In the genomic region with DNA sequence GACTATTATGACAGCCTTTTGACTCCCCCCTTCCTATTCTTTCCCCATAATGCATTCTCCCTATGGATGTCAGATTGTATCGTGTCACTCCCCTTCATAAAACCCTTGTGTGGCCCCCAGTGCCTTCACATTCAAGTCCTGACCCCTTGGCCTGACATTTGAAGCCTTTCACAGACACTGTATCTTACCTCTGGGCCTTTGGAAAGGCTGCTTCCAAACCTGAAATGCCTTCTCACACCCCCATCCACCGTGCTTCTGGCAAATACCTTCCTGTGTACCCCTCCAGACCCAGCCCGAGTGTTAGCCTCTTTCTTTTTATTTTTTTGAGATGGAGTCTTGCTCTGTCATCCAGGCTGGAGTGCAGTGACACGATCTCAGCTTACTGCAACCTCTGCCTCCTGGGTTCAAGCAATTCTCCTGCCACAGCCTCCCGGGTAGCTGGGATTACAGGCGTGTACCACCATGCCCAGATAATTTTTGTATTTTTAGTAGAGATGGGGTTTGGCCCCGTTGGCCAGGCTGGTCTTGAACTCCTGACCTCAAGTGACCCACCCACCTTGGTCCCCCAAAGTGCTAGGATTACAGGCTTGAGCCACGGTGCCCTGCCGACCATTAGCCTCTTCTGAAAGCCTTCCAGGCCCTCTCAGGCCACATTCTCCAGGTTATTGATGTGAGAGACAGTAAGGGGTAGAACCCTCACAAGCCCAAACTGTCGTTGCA, we compare ENCODE assay signal across 10 cellular contexts. TPM values are rescaled to one million over a fixed set of nuclear protein-coding genes. Genes with fewer than 3 reads are reported as not detected.
DNase-seq lines count a peak whose midpoint lies in the region; ATAC-seq and TF ChIP-seq lines count a peak whose summit lies in the region.
"Had no signal": no experiment of that assay in that cellular context is flagged by ENCODE, and none has a peak within 500 bp of the region (broad histone marks: within the 10 kb centered on the region; RNA-seq: fewer than 3 reads in every experiment).

No MANE protein-coding gene starts in this region.

- 74% methylated on average over 10 of the region's 10 CpGs for WGBS in mammary epithelial cell (ENCODE audit: low coverage, missing lambda C conversion rate)

- H4K20me1 ChIP-seq in mammary epithelial cell (ENCODE audit: insufficient read depth, low read length) (no peaks in the 10 kb centered on the region), neural progenitor cell (ENCODE audit: low read depth) (peaks cover 25% of the 10 kb centered on the region)

- dilution Hi-C loops in mammary epithelial cell (cut with HindIII; ENCODE audit: low sequenced_read_pairs), result loop anchor here (10.0 to 25.0 kb wide), 3 partner anchors 203 to 393 kb away; a partner anchor contains a TSS

- H3K36me3 Mint-ChIP-seq in CD8-positive, alpha-beta memory T cell, result peaks cover 0 to 47% (median 4%) of the 10 kb centered on the region in 3 donors
- H3K36me3 Mint-ChIP-seq in neural progenitor cell, result peaks cover 2% of the 10 kb centered on the region

- H3K4me2 ChIP-seq in mammary epithelial cell (ENCODE audit: insufficient read depth, low read depth, low read length), result peak overlapping the region; percentile 98
- no peak overlapping the region for H3K4me2 ChIP-seq in neural progenitor cell

- H3K9ac ChIP-seq in mammary epithelial cell (ENCODE audit: insufficient read depth, low read length) (peak overlapping the region; percentile 8), neural progenitor cell (no peak overlapping the region)
- H3K9ac ChIP-seq: KMS-11 had no signal

- H3K4me1 Mint-ChIP-seq in CD8-positive, alpha-beta memory T cell, result peaks cover 32 to 37% (median 32%) of the 10 kb centered on the region in 3 donors
- peaks cover 14% of the 10 kb centered on the region for H3K4me1 Mint-ChIP-seq in neural progenitor cell

- DNase-seq in CD8-positive, alpha-beta memory T cell, result no peak
- DNase-seq in NB4 (ENCODE audit: low read depth) (no peak), mammary epithelial cell (no peak), neural progenitor cell (ENCODE audit: low spot score) (no peak), 8988T (no peak)
- DNase-seq: NCI-H2081 treated with DMSO at 0.1 percent for 48 hours had no signal

- POLR2A ChIA-PET in CD8-positive, alpha-beta memory T cell (lab: Charles Lee), result interaction anchor here (0.7 to 3.7 kb wide), 4 partner anchors 27 to 344 kb away, joined by 3 to 14 read pairs (median 5); a partner anchor contains a TSS

- no peaks in the 10 kb centered on the region for H3K9me3 ChIP-seq in CD8-positive, alpha-beta memory T cell (ENCODE audit: low read length)
- H3K9me3 ChIP-seq in mammary epithelial cell (replicated peaks; ENCODE audit: insufficient read depth, low read length) (no peaks in the 10 kb centered on the region), neural progenitor cell (ENCODE audit: low read depth) (no peaks in the 10 kb centered on the region)

- H3K4me1 ChIP-seq in CD8-positive, alpha-beta memory T cell (ENCODE audit: insufficient read depth, low read length), result peaks cover 36% of the 10 kb centered on the region
- H3K4me1 ChIP-seq in mammary epithelial cell (ENCODE audit: insufficient read depth, low read length) (peaks cover 33% of the 10 kb centered on the region), neural progenitor cell (peaks cover 5% of the 10 kb centered on the region)

- H3K79me2 ChIP-seq in mammary epithelial cell (ENCODE audit: insufficient read depth, low read length), result peaks cover 43% of the 10 kb centered on the region
- peaks cover 22% of the 10 kb centered on the region for H3K79me2 ChIP-seq in neural progenitor cell (ENCODE audit: low read depth)

- H3K4me3 Mint-ChIP-seq in CD8-positive, alpha-beta memory T cell, result peak overlapping the region in 2 of 7 donors; percentile 28 to 62
- peak overlapping the region; percentile 72 for H3K4me3 Mint-ChIP-seq in neural progenitor cell

- no peak overlapping the region for H3K27ac ChIP-seq in CD8-positive, alpha-beta memory T cell (ENCODE audit: low read depth, low read length)
- H3K27ac ChIP-seq in mammary epithelial cell (ENCODE audit: insufficient read depth, low read depth, low read length) (peak overlapping the region; percentile 3), neural progenitor cell (no peak overlapping the region)
- H3K27ac ChIP-seq: KMS-11 had no signal

- in situ Hi-C loops in mammary epithelial cell (cut with MboI; ENCODE audit: low sequenced_read_pairs in 2 of 2), result loop anchor here in 1 of 2 donors (25.0 kb wide), 1 partner anchor 401 kb away; a partner anchor contains a TSS

- peaks cover 26% of the 10 kb centered on the region for H3F3A ChIP-seq in neural progenitor cell (ENCODE audit: low read depth)

- no peaks in the 10 kb centered on the region for H3K9me3 Mint-ChIP-seq in CD8-positive, alpha-beta memory T cell
- no peaks in the 10 kb centered on the region for H3K9me3 Mint-ChIP-seq in neural progenitor cell

- H2AFZ ChIP-seq in mammary epithelial cell (ENCODE audit: low read depth, low read length) (no peak overlapping the region), neural progenitor cell (replicated peaks) (no peak overlapping the region)

- TF ChIP-seq POLR2A in NB4 (IDR thresholded peaks at IDR 0.05; ENCODE audit: extremely low read depth, insufficient read length), result no peak

- CTCF ChIA-PET in CD8-positive, alpha-beta memory T cell (lab: Charles Lee), result interaction anchor here (1.0 to 4.2 kb wide), 16 partner anchors 9 to 497 kb away, joined by 3 to 26 read pairs (median 6); a partner anchor contains a TSS
- CTCF ChIA-PET in mammary epithelial cell (lab: Charles Lee; ENCODE audit: low non-redundant PET), result interaction anchor here (0.6 to 0.7 kb wide), 3 partner anchors 10 to 187 kb away, joined by 3 read pairs; no protein-coding TSS in a partner anchor

- intact Hi-C loops in mammary epithelial cell (cut with micrococcal nuclease), result no loop called here

- no peak for TF ChIP-seq CTCF in NB4 (IDR thresholded peaks at IDR 0.05; ENCODE audit: low read depth, low read length)
- no peak for TF ChIP-seq CTCF in mammary epithelial cell (conservative IDR thresholded peaks at IDR 0.05 in 1 of 2, IDR thresholded peaks at IDR 0.05 in 1 of 2; ENCODE audit: extremely low read depth in 1 of 2, insufficient read depth in 1 of 2, low read depth in 1 of 2, low read length in 2 of 2)
- TF ChIP-seq CTCF in neural progenitor cell (IDR thresholded peaks at IDR 0.05), result no peak

- H3K27me3 ChIP-seq in CD8-positive, alpha-beta memory T cell (ENCODE audit: insufficient read depth, low read length, poor library complexity, severe bottlenecking), result no peaks in the 10 kb centered on the region
- H3K27me3 ChIP-seq in mammary epithelial cell (ENCODE audit: insufficient read depth, low read length), result no peaks in the 10 kb centered on the region
- H3K27me3 ChIP-seq in neural progenitor cell, result no peaks in the 10 kb centered on the region

- BruUV-seq in mammary epithelial cell (replicated peaks; lab: Mats Ljungman, UMichigan), result no TSS peak

- no peaks in the 10 kb centered on the region for H3K27me3 Mint-ChIP-seq in CD8-positive, alpha-beta memory T cell
- H3K27me3 Mint-ChIP-seq in neural progenitor cell (ENCODE audit: insufficient read depth, low read depth), result peaks cover 2% of the 10 kb centered on the region

- H3K36me3 ChIP-seq in CD8-positive, alpha-beta memory T cell (ENCODE audit: insufficient read depth, low read length), result no peaks in the 10 kb centered on the region
- peaks cover 6% of the 10 kb centered on the region for H3K36me3 ChIP-seq in mammary epithelial cell (ENCODE audit: insufficient read depth, low read length)
- H3K36me3 ChIP-seq in neural progenitor cell, result no peaks in the 10 kb centered on the region

- H3K4me3 ChIP-seq in CD8-positive, alpha-beta memory T cell (ENCODE audit: low read length), result no peak overlapping the region
- H3K4me3 ChIP-seq in NB4 (ENCODE audit: low read depth, low read length), result peak overlapping the region; percentile 86
- H3K4me3 ChIP-seq in mammary epithelial cell (replicated peaks in 1 of 3; ENCODE audit: insufficient read depth in 1 of 3, low read depth in 2 of 3, low read length in 3 of 3), result no peak overlapping the region
- no peak overlapping the region for H3K4me3 ChIP-seq in neural progenitor cell

- peak overlapping the region in 7 of 8 donors; percentile 39 to 98 (median 74) for H3K27ac Mint-ChIP-seq in CD8-positive, alpha-beta memory T cell
- no peak overlapping the region for H3K27ac Mint-ChIP-seq in neural progenitor cell

- ATAC-seq in HG03565 (IDR thresholded peaks at IDR 0.05; ENCODE audit: unreplicated experiment), result no peak
- ATAC-seq in HG02763 (IDR thresholded peaks at IDR 0.05; ENCODE audit: unreplicated experiment), result no peak

RNA-seq across cellular contexts. Expression of a gene that starts 2.1 kb away (rescaled TPM):
- total RNA-seq in CD8-positive, alpha-beta memory T cell, result 10 to 100 TPM; 14.3 to 15.9 TPM
- 9.8 TPM for polyA plus RNA-seq in CD8-positive, alpha-beta memory T cell
- 10 to 100 TPM in 1 of 2 donors, 1 to 10 TPM in 1; 8.7 to 10.7 TPM for total RNA-seq in mammary epithelial cell
- 6.4 TPM for polyA plus RNA-seq in mammary epithelial cell
- 9.8 TPM for polyA minus RNA-seq in mammary epithelial cell
- 5.4 and 7.6 TPM in 2 replicates for total RNA-seq in neural progenitor cell (ENCODE audit: low replicate concordance)

RNA-seq across cellular contexts. Expression of a gene that starts 10.6 kb away (rescaled TPM):
- 1 to 10 TPM in 1 of 2 experiments, under 1 TPM in 1; 0.59 to 1.1 TPM for total RNA-seq in CD8-positive, alpha-beta memory T cell
- polyA plus RNA-seq in CD8-positive, alpha-beta memory T cell, result not detected
- 10 to 100 TPM; 45.4 to 50.7 TPM for total RNA-seq in mammary epithelial cell
- 22.7 TPM for polyA plus RNA-seq in mammary epithelial cell
- 62.4 TPM for polyA minus RNA-seq in mammary epithelial cell
- 0.09 TPM in 1 of 2 replicates, not detected in the other for total RNA-seq in neural progenitor cell (ENCODE audit: low replicate concordance)

RNA-seq across cellular contexts. Expression of a gene that starts 18.8 kb away (rescaled TPM):
- under 1 TPM; 0.11 to 0.18 TPM for total RNA-seq in CD8-positive, alpha-beta memory T cell
- 0.23 TPM for polyA plus RNA-seq in CD8-positive, alpha-beta memory T cell
- total RNA-seq in mammary epithelial cell, result under 1 TPM; 0.09 to 0.17 TPM
- polyA plus RNA-seq in mammary epithelial cell, result 0.06 TPM
- not detected for polyA minus RNA-seq in mammary epithelial cell
- 0.19 and 0.53 TPM in 2 replicates for total RNA-seq in neural progenitor cell (ENCODE audit: low replicate concordance)

RNA-seq across cellular contexts. Expression of a gene that starts 21.6 kb away (rescaled TPM):
- total RNA-seq in CD8-positive, alpha-beta memory T cell, result under 1 TPM in 1 of 2 experiments, not detected in 1; 0.24 TPM
- 2.0 TPM for polyA plus RNA-seq in CD8-positive, alpha-beta memory T cell
- total RNA-seq in mammary epithelial cell (under 1 TPM in 1 of 2 donors, not detected in 1; 0.66 TPM), neural progenitor cell (ENCODE audit: low replicate concordance) (not detected in 2 replicates)
- polyA plus RNA-seq in mammary epithelial cell, result 0.17 TPM
- not detected for polyA minus RNA-seq in mammary epithelial cell
- total RNA-seq: glomerular endothelial cell had no signal

RNA-seq across cellular contexts. Expression of a gene that starts 33.2 kb away (rescaled TPM):
- total RNA-seq in CD8-positive, alpha-beta memory T cell, result not detected
- polyA plus RNA-seq in CD8-positive, alpha-beta memory T cell, result not detected
- total RNA-seq in mammary epithelial cell, result not detected
- not detected for polyA plus RNA-seq in mammary epithelial cell
- polyA minus RNA-seq in mammary epithelial cell, result not detected
- not detected in 2 replicates for total RNA-seq in neural progenitor cell (ENCODE audit: low replicate concordance)
- total RNA-seq: glomerular endothelial cell had no signal

Comparison
In these comparisons a context has a peak if more than half of its experiments do, and no peak if none do; other contexts are left out.
1. RNA of a gene that starts 10.6 kb away (total RNA-seq): 45.4 to 50.7 TPM in mammary epithelial cell; 0.59 to 1.1 TPM in CD8-positive, alpha-beta memory T cell and 0.09 TPM in neural progenitor cell; every median in the first group is over 10 times any median in the second.